8 cellular contexts compared by ENCODE assay signal in the genomic region with DNA sequence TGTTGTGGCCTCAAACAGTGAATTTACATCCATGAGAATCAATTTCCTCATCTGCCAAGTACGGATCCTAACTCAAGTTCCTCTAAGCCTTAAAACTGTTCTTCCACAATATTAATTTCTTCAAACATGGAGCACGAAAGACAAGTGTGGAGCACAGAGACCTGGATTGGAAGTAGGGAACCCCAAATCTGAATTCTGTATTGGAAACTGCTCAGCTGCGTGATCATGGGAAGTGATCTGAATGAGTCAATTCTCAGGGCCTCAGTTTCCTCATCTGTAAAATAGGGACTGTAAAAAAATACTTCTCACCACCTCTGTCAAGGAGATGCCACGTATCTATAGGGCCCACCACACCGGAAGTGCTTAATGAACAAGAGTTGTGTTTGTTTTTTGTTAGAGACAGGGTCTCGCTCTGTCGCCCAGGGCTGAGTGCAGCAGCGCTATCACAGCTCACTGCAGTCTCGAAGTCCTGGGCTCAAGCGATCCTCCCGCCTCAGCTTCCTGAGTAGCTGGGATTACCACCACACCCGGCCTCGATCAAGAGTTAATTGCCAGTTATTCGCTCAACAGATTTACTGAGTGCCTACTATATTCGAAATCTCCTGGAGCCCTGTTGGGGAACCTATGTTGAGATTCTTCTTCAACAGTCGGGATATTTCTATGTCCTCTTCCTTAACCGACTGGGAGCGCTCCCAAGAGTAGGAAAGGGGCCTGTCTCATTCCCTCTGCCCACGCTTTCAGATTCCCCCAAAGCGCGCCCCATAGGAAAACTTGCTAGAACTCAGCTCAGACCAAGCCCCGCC. TPM values are rescaled to one million over a fixed set of nuclear protein-coding genes. Genes with fewer than 3 reads are reported as not detected.
DNase-seq lines count a peak whose midpoint lies in the region; ATAC-seq, FAIRE-seq and TF ChIP-seq lines count a peak whose summit lies in the region.

No MANE protein-coding gene starts in this region.

- peak overlapping the region; percentile 49 for H3K27ac ChIP-seq in SU-DHL-6 (ENCODE audit: low read depth, low read length)

- ATAC-seq in HG03460 (IDR thresholded peaks at IDR 0.05; ENCODE audit: unreplicated experiment) = no peak

- peak overlapping the region; percentile 21 for H2AFZ ChIP-seq in SU-DHL-6 (ENCODE audit: low read depth, low read length, severe bottlenecking)

- TF ChIP-seq POLR2A in GM12891 (IDR thresholded peaks at IDR 0.05; ENCODE audit: low read depth, low read length) = no peak

- no peaks in the 10 kb centered on the region for H3K36me3 ChIP-seq in SU-DHL-6 (ENCODE audit: low read length)

- H3K9ac ChIP-seq in SU-DHL-6 (ENCODE audit: low read length) = peak overlapping the region; percentile 67

- H4K20me1 ChIP-seq in SU-DHL-6 (ENCODE audit: low read depth, low read length) = no peaks in the 10 kb centered on the region

- H3K4me2 ChIP-seq in SU-DHL-6 (ENCODE audit: low read depth, low read length, poor library complexity, severe bottlenecking) = peak overlapping the region; percentile 83

- H3K9me2 ChIP-seq in SU-DHL-6 (replicated peaks; ENCODE audit: insufficient read depth, low read length) = no peaks in the 10 kb centered on the region

- no peak for DNase-seq in GM12891 (ENCODE audit: insufficient read length, low spot score)
- DNase-seq in fibroblast of pulmonary artery (ENCODE audit: low read depth) = no peak
- DNase-seq in skeletal muscle cell (ENCODE audit: low read depth) = no peak
- no peak for DNase-seq in HPDE6-E6E7 (ENCODE audit: extremely low spot score)
- DNase-seq in NCI-H1930 (lab: John Stamatoyannopoulos, UW) = no peak
- DNase-seq in stimulated activated CD4-positive, alpha-beta T cell treated with anti-CD3 and anti-CD28 coated beads, Interleukin-4, amount 100 ng/mL, for 1 hour = no peak

- no peak for FAIRE-seq in GM12891 (lab: Jason Lieb, UNC)

- H3K79me2 ChIP-seq in SU-DHL-6 (ENCODE audit: insufficient read depth, low read length) = peaks cover 10% of the 10 kb centered on the region

- H3K9me3 ChIP-seq in SU-DHL-6 (ENCODE audit: insufficient read depth, low read length) = no peaks in the 10 kb centered on the region

- no peaks in the 10 kb centered on the region for H3K27me3 ChIP-seq in SU-DHL-6 (ENCODE audit: low read length)

- H3F3A ChIP-seq in SU-DHL-6 (ENCODE audit: insufficient read depth) = peaks cover 5% of the 10 kb centered on the region

- H3K4me3 ChIP-seq in SU-DHL-6 (ENCODE audit: insufficient read depth, low read length, poor library complexity, severe bottlenecking) (peak overlapping the region; percentile 58), fibroblast of pulmonary artery (replicated peaks; ENCODE audit: low read depth, low read length) (peak overlapping the region; percentile 70), skeletal muscle cell (ENCODE audit: low read depth, low read length) (peak overlapping the region; percentile 65)

- TF ChIP-seq CTCF in SU-DHL-6 (IDR thresholded peaks at IDR 0.05; ENCODE audit: insufficient read depth, low read length, poor library complexity, severe bottlenecking) (no peak), fibroblast of pulmonary artery (IDR thresholded peaks at IDR 0.05; ENCODE audit: low read length, missing control alignments) (no peak)

TF ChIP-seq in GM12891, 5 proteins besides CTCF, POLR2A, EP300 and RAD21:
- TF ChIP-seq POLR2AphosphoS5 (IDR thresholded peaks at IDR 0.05; ENCODE audit: low read depth, low read length) (no peak), PAX5 (IDR thresholded peaks at IDR 0.05; ENCODE audit: insufficient read depth, low read length, severe bottlenecking) (peak; percentile 63)

RNA-seq across cellular contexts. Expression of gene SERTAD3, which starts 1.6 kb away (rescaled TPM):
- polyA plus RNA-seq in GM12891 (2012; ENCODE audit: low read depth, missing spikeins) = 8.8 TPM

RNA-seq across cellular contexts. Expression of gene SERTAD1, which starts 16.7 kb away (rescaled TPM):
- polyA plus RNA-seq in GM12891 (2012; ENCODE audit: low read depth, missing spikeins) = 11.7 TPM

RNA-seq across cellular contexts. Expression of gene BLVRB, which starts 23.0 kb away (rescaled TPM):
- polyA plus RNA-seq in GM12891 (2012; ENCODE audit: low read depth, missing spikeins) = 20.9 TPM

RNA-seq across cellular contexts. Expression of gene SPTBN4, which starts 24.3 kb away (rescaled TPM):
- 0.96 TPM for polyA plus RNA-seq in GM12891 (2012; ENCODE audit: low read depth, missing spikeins)

RNA-seq across cellular contexts. Expression of gene PRX, which starts 29.4 kb away (rescaled TPM):
- polyA plus RNA-seq in GM12891 (2012; ENCODE audit: low read depth, missing spikeins) = 0.87 TPM
